18 cellular contexts compared by ENCODE assay signal in the genomic region with DNA sequence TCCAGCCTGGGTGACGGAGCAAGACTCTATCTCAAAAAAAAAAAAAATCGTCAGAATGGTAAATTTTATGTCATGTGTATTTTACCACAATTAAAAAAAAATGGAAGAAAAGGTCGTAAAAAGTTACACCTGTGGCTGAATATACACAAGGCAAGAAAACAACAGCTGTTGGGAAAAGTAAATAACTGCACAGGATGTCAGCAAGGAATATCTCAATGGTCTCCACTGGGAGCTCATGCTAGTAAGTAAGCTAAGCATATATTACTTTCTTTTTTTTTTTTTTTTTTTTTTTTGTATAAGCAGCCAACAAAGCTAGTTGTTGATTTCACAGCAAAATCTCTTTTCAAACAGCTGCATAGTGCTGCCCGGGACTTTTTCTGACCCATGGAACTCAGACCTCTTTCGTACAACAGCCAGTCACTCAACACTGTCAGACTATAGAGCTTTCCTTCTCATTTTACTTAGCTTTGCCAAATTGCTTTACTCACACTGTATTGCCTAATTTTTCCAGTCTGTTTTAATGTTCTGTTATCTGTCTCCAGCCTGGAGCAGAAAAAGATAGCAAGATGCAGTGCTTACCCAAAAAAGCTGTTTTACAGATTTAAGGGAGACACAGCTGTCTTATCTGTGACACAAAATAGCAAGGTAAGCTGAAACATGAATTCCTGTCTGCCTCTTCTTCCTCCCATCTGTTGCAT.
DNase-seq lines count a peak whose midpoint lies in the region; ATAC-seq and TF ChIP-seq lines count a peak whose summit lies in the region.
"Had no signal": no experiment of that assay in that cellular context is flagged by ENCODE, and none has a peak within 500 bp of the region (broad histone marks: within the 10 kb centered on the region; RNA-seq: fewer than 3 reads in every experiment).

No MANE protein-coding gene starts in this region.

- no peak for TF ChIP-seq CTCF in choroid plexus epithelial cell (conservative IDR thresholded peaks at IDR 0.05; ENCODE audit: low read depth, low read length)

- H3K4me1 Mint-ChIP-seq in activated CD4-positive, alpha-beta memory T cell treated with anti-CD3 and anti-CD28 coated beads, Interleukin-2, amount 10 ng/mL, durations not matched to agents 7 days and 5 days, result no peaks in the 10 kb centered on the region

- POLR2A ChIA-PET in activated CD4-positive, alpha-beta memory T cell treated with anti-CD3 and anti-CD28 coated beads, Interleukin-2, amount 10 ng/mL, durations not matched to agents 7 days and 5 days (lab: Charles Lee), result no interaction called here

- CTCF ChIA-PET in activated CD4-positive, alpha-beta memory T cell treated with anti-CD3 and anti-CD28 coated beads, Interleukin-2, amount 10 ng/mL, durations not matched to agents 7 days and 5 days (lab: Charles Lee), result interaction anchor here (0.6 kb wide), 1 partner anchor 229 kb away, joined by 3 read pairs; no protein-coding TSS in a partner anchor

- peaks cover 17% of the 10 kb centered on the region for H3K27me3 Mint-ChIP-seq in activated CD4-positive, alpha-beta memory T cell treated with anti-CD3 and anti-CD28 coated beads, Interleukin-2, amount 10 ng/mL, durations not matched to agents 7 days and 5 days
- H3K27me3 Mint-ChIP-seq: brain had no signal

- DNase-seq in GM03348 (ENCODE audit: low spot score) (peak; percentile 54), NCI-H146 (lab: John Stamatoyannopoulos, UW) (peak; percentile 37), choroid plexus epithelial cell (ENCODE audit: low read depth) (peak; percentile 40), left lobe of liver (ENCODE audit: low spot score) (no peak), islet precursor cell (no peak)
- no peak for DNase-seq in activated CD4-positive, CD25-positive, alpha-beta regulatory T cell (lab: John Stamatoyannopoulos, UW)
- no peak for DNase-seq in activated CD4-positive, alpha-beta memory T cell treated with anti-CD3 and anti-CD28 coated beads, Interleukin-2, amount 10 ng/mL, durations not matched to agents 7 days and 5 days
- DNase-seq: activated gamma-delta T cell; BE2C; effector memory CD4-positive, alpha-beta T cell; NCI-H1694; stimulated activated CD4-positive, alpha-beta T cell treated with anti-CD3 and anti-CD28 coated beads, Interleukin-15, amount 100 ng/mL, for 24 hours; WERI-Rb-1 had no signal

- H3K36me3 Mint-ChIP-seq in activated CD4-positive, alpha-beta memory T cell treated with anti-CD3 and anti-CD28 coated beads, Interleukin-2, amount 10 ng/mL, durations not matched to agents 7 days and 5 days (ENCODE audit: low read depth), result no peaks in the 10 kb centered on the region
- H3K36me3 Mint-ChIP-seq: brain had no signal

- ATAC-seq in left lobe of liver (peak; percentile 55), GM18858 (IDR thresholded peaks at IDR 0.05; ENCODE audit: unreplicated experiment) (no peak)

- no peak overlapping the region for H3K4me3 ChIP-seq in choroid plexus epithelial cell (ENCODE audit: low read depth, low read length)
- H3K4me3 ChIP-seq: HAP-1, prostate gland, SK-N-MC had no signal

- H3K9me3 Mint-ChIP-seq in activated CD4-positive, alpha-beta memory T cell treated with anti-CD3 and anti-CD28 coated beads, Interleukin-2, amount 10 ng/mL, durations not matched to agents 7 days and 5 days, result no peaks in the 10 kb centered on the region
- H3K9me3 Mint-ChIP-seq: brain had no signal

- H3K27ac Mint-ChIP-seq in activated CD4-positive, alpha-beta memory T cell treated with anti-CD3 and anti-CD28 coated beads, Interleukin-2, amount 10 ng/mL, durations not matched to agents 7 days and 5 days, result no peak overlapping the region

- no peak overlapping the region for H3K4me3 Mint-ChIP-seq in activated CD4-positive, alpha-beta memory T cell treated with anti-CD3 and anti-CD28 coated beads, Interleukin-2, amount 10 ng/mL, durations not matched to agents 7 days and 5 days
- H3K4me3 Mint-ChIP-seq: brain had no signal

Comparison
In these comparisons a context has a peak if more than half of its experiments do, and no peak if none do; other contexts are left out.
1. DNase-seq: peak in GM03348 (single experiment), NCI-H146 (single experiment) and choroid plexus epithelial cell (single experiment); none in left lobe of liver (single experiment), islet precursor cell (single experiment), activated CD4-positive, CD25-positive, alpha-beta regulatory T cell (0 of 4) and activated CD4-positive, alpha-beta memory T cell treated with anti-CD3 and anti-CD28 coated beads, Interleukin-2, amount 10 ng/mL, durations not matched to agents 7 days and 5 days (single experiment).